In genomic region chr7:41449694-41450093, GRCh38 we compare ENCODE assay signal across 22 cellular contexts.
"Had no signal": no experiment of that assay in that cellular context is flagged by ENCODE, and none has a peak within 500 bp of the region (broad histone marks: within the 10 kb centered on the region; RNA-seq: fewer than 3 reads in every experiment).

No MANE protein-coding gene starts in this region.

- H3K36me3 ChIP-seq: MG63, SJSA1 had no signal

- DNase-seq: IMR-90, Karpas-422, KG1, MG63, NCI-H1092, NCI-H1105 treated with DMSO at 0.1 percent for 48 hours, NCI-H1417 treated with DMSO at 0.1 percent for 48 hours, NCI-H146, NCI-H1694 treated with DMSO at 0.1 percent for 48 hours, NCI-H1930, NCI-H2081, NCI-H2107, NCI-H2227 treated with DMSO at 0.1 percent for 48 hours, NCI-H524, NCI-H526 treated with DMSO at 0.1 percent for 48 hours, NCI-H748 treated with DMSO at 0.1 percent for 48 hours, Right ventricle myocardium superior, RPMI8226, SIG-M5 had no signal

- H3K9me3 ChIP-seq: MG63, SJSA1 had no signal

- H3K4me3 ChIP-seq: MG63, SJSA1, SK-N-MC had no signal

- H3K27me3 ChIP-seq: MG63, SJSA1 had no signal

- H3K27ac ChIP-seq: HL-60, SJSA1, SK-N-MC had no signal
